Comparison of ENCODE assay signal across 23 cellular contexts in the genomic region with DNA sequence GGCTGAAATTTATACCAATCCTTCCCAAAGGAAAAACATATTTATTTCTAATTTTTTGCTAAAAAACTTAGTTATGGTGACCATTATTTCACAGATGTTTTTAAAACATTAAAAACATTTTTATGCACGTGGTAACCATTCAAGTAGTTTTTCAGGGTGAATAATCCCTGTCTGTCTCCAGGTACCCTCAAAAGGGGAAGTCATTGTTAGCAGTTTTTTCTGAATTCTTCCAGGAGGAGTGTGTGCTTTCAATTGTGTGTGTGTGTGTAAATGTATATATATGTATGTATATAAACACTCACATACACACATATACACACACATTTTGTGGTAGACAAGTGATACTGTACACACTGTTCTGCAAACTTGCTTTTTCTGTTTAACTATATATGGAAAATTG. TPM values are rescaled to one million over a fixed set of nuclear protein-coding genes. Genes with fewer than 3 reads are reported as not detected.
"Had no signal": no experiment of that assay in that cellular context is flagged by ENCODE, and none has a peak within 500 bp of the region (broad histone marks: within the 10 kb centered on the region; RNA-seq: fewer than 3 reads in every experiment).

No MANE protein-coding gene starts in this region.

- H3K4me3 Mint-ChIP-seq: T-helper 17 cell; T-helper 2 cell treated with Interferon-gamma antibody and Interleukin-4, amounts not matched to agents 5 μg/mL and 100 μg/mL, for 36 hours had no signal

- DNase-seq: IMR-90, MG63, NCI-H1092, NCI-H1105 treated with DMSO at 0.1 percent for 48 hours, NCI-H1417 treated with DMSO at 0.1 percent for 48 hours, NCI-H146, NCI-H1694 treated with DMSO at 0.1 percent for 48 hours, NCI-H1930, NCI-H2081, NCI-H2107, NCI-H2227 treated with DMSO at 0.1 percent for 48 hours, NCI-H510A, NCI-H524 treated with DMSO at 0.1 percent for 48 hours, NCI-H69, NCI-H774, PC-3, SHP77, SK-N-SH, T-helper 1 cell, T-helper 17 cell had no signal

- ATAC-seq: HepG2, Panc1, PC-3, T-helper 17 cell had no signal

- H3K27ac Mint-ChIP-seq: T-helper 17 cell; T-helper 2 cell treated with Interferon-gamma antibody and Interleukin-4, amounts not matched to agents 5 μg/mL and 100 μg/mL, for 36 hours had no signal

- FAIRE-seq: HepG2 had no signal

- H3K27me3 Mint-ChIP-seq: T-helper 17 cell had no signal

RNA-seq across cellular contexts. Expression of a gene that starts 43.9 kb away (rescaled TPM):
- polyA plus RNA-seq: HepG2 had no signal
